ENCODE assay signal across 13 cellular contexts in the genomic region with DNA sequence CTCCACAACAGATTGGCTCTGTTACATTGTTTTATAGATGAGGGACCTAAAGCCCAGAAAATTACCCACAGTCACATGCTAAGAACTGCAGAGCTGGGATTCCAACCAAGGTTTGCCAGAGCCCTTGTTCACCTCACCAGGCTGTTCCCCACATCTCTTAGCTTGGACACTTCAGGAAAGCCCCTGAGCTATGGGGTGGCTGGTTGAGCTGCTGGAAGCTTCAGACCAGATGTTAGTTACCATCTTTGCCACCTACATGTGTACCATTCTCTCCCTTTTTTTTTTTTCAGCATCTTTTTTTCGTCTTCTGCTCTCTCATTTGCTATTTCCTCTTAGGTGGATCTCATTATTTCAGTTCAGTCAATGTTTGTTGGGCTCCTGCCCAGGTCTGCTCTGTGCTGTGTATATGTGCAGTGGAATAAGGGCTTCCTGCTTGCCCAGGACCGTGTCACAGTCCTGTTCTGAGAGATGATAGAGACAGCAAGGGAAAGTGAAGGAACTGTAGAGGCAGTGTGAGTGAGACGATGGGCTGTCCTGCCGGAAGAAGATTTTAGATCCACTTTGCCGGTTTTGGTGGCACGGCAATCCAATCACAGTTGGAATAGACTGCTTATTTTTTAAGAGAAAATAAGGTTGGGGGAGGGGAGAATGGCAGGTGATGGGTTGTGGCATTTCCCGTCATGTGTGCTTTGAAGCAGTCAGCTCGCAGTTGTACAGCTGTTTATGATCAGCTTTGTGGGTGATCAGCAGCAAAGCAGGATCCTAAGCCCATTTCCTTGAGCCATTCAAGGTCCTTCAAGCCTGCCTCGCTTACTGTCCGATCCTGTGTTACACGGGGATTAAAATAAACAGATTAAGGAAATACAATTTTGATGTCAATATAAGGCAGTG.
DNase-seq lines count a peak whose midpoint lies in the region; ATAC-seq lines count a peak whose summit lies in the region.
"Had no signal": no experiment of that assay in that cellular context is flagged by ENCODE, and none has a peak within 500 bp of the region (broad histone marks: within the 10 kb centered on the region; RNA-seq: fewer than 3 reads in every experiment).

No MANE protein-coding gene starts in this region.

- H3K27ac Mint-ChIP-seq in activated T-helper 1 cell treated with anti-CD3 and anti-CD28 coated beads, Interleukin-12 subunit alpha, Interleukin-12 subunit beta, Interleukin-2, Interleukin-4 antibody, amounts not matched to agents 30 ng/mL and 10 ng/mL and 1 ng/mL, durations not matched to agents 14 hours and 24 hours and 36 hours: peak overlapping the region; percentile 53
- H3K27ac Mint-ChIP-seq in naive thymus-derived CD8-positive, alpha-beta T cell: peak overlapping the region; percentile 3 to 95 (median 72)
- H3K27ac Mint-ChIP-seq: effector memory CD8-positive, alpha-beta T cell had no signal

- peak; percentile 24 for DNase-seq in activated CD4-positive, alpha-beta T cell treated with anti-CD3 and anti-CD28 coated beads for 48 hours
- DNase-seq in activated CD4-positive, alpha-beta T cell treated with anti-CD3 and anti-CD28 coated beads, Interleukin-2, amount 50 U/mL, for 4 hours: no peak
- DNase-seq in NCI-H1694 (lab: John Stamatoyannopoulos, UW): peak; percentile 37
- DNase-seq in activated T-helper 1 cell treated with anti-CD3 and anti-CD28 coated beads, Interleukin-12 subunit alpha, Interleukin-12 subunit beta, Interleukin-2, Interleukin-4 antibody, amounts not matched to agents 30 ng/mL and 10 ng/mL and 1 ng/mL, durations not matched to agents 14 hours and 24 hours and 36 hours (ENCODE audit: low spot score): peak; percentile 5
- DNase-seq in naive thymus-derived CD8-positive, alpha-beta T cell: peak in 3 of 10 donors; percentile 9 to 54 (median 31)
- no peak for DNase-seq in pons (ENCODE audit: low spot score)
- DNase-seq in NCI-H2029 (lab: John Stamatoyannopoulos, UW): no peak
- DNase-seq: ACHN; effector memory CD8-positive, alpha-beta T cell; stimulated activated CD8-positive, alpha-beta memory T cell treated with anti-CD3 and anti-CD28 coated beads, Interleukin-4, amount 100 ng/mL, for 48 hours had no signal

- intact Hi-C loops in activated T-helper 1 cell treated with anti-CD3 and anti-CD28 coated beads, Interleukin-12 subunit alpha, Interleukin-12 subunit beta, Interleukin-2, Interleukin-4 antibody, amounts not matched to agents 30 ng/mL and 10 ng/mL and 1 ng/mL, durations not matched to agents 14 hours and 24 hours and 36 hours (cut with micrococcal nuclease): loop anchor here (5.0 kb wide), 1 partner anchor 270 kb away; no protein-coding TSS in a partner anchor

- peak; percentile 70 to 77 for ATAC-seq in naive thymus-derived CD8-positive, alpha-beta T cell
- ATAC-seq in GM21717 (IDR thresholded peaks at IDR 0.05; ENCODE audit: unreplicated experiment): no peak
- ATAC-seq: effector memory CD8-positive, alpha-beta T cell; HCT116; HepG2 had no signal

- H3K4me1 Mint-ChIP-seq in activated T-helper 1 cell treated with anti-CD3 and anti-CD28 coated beads, Interleukin-12 subunit alpha, Interleukin-12 subunit beta, Interleukin-2, Interleukin-4 antibody, amounts not matched to agents 30 ng/mL and 10 ng/mL and 1 ng/mL, durations not matched to agents 14 hours and 24 hours and 36 hours (ENCODE audit: low read depth): peaks cover 12% of the 10 kb centered on the region
- H3K4me1 Mint-ChIP-seq in naive thymus-derived CD8-positive, alpha-beta T cell: peaks cover 4 to 14% (median 12%) of the 10 kb centered on the region in 4 donors

- H3K9me3 Mint-ChIP-seq in activated T-helper 1 cell treated with anti-CD3 and anti-CD28 coated beads, Interleukin-12 subunit alpha, Interleukin-12 subunit beta, Interleukin-2, Interleukin-4 antibody, amounts not matched to agents 30 ng/mL and 10 ng/mL and 1 ng/mL, durations not matched to agents 14 hours and 24 hours and 36 hours: no peaks in the 10 kb centered on the region
- peaks cover 0 to 5% (median 0%) of the 10 kb centered on the region in 9 donors for H3K9me3 Mint-ChIP-seq in naive thymus-derived CD8-positive, alpha-beta T cell
- H3K9me3 Mint-ChIP-seq: effector memory CD8-positive, alpha-beta T cell had no signal

- H3K36me3 Mint-ChIP-seq in activated T-helper 1 cell treated with anti-CD3 and anti-CD28 coated beads, Interleukin-12 subunit alpha, Interleukin-12 subunit beta, Interleukin-2, Interleukin-4 antibody, amounts not matched to agents 30 ng/mL and 10 ng/mL and 1 ng/mL, durations not matched to agents 14 hours and 24 hours and 36 hours (ENCODE audit: low read depth): no peaks in the 10 kb centered on the region
- H3K36me3 Mint-ChIP-seq in naive thymus-derived CD8-positive, alpha-beta T cell: peaks cover 0 to 6% (median 0%) of the 10 kb centered on the region in 3 donors

- POLR2A ChIA-PET in naive thymus-derived CD8-positive, alpha-beta T cell (lab: Charles Lee): no interaction called here

- peak overlapping the region; percentile 47 for H3K4me3 Mint-ChIP-seq in activated T-helper 1 cell treated with anti-CD3 and anti-CD28 coated beads, Interleukin-12 subunit alpha, Interleukin-12 subunit beta, Interleukin-2, Interleukin-4 antibody, amounts not matched to agents 30 ng/mL and 10 ng/mL and 1 ng/mL, durations not matched to agents 14 hours and 24 hours and 36 hours
- peak overlapping the region; percentile 3 to 72 (median 53) for H3K4me3 Mint-ChIP-seq in naive thymus-derived CD8-positive, alpha-beta T cell
- H3K4me3 Mint-ChIP-seq: effector memory CD8-positive, alpha-beta T cell had no signal

- H3K27me3 Mint-ChIP-seq in activated T-helper 1 cell treated with anti-CD3 and anti-CD28 coated beads, Interleukin-12 subunit alpha, Interleukin-12 subunit beta, Interleukin-2, Interleukin-4 antibody, amounts not matched to agents 30 ng/mL and 10 ng/mL and 1 ng/mL, durations not matched to agents 14 hours and 24 hours and 36 hours (ENCODE audit: insufficient read depth): no peaks in the 10 kb centered on the region
- peaks cover 0 to 2% (median 0%) of the 10 kb centered on the region in 5 donors for H3K27me3 Mint-ChIP-seq in naive thymus-derived CD8-positive, alpha-beta T cell

Comparison
In these comparisons a context has a peak if more than half of its experiments do, and no peak if none do; other contexts are left out.
1. DNase-seq: peak in activated CD4-positive, alpha-beta T cell treated with anti-CD3 and anti-CD28 coated beads for 48 hours (single experiment), NCI-H1694 (single experiment) and activated T-helper 1 cell treated with anti-CD3 and anti-CD28 coated beads, Interleukin-12 subunit alpha, Interleukin-12 subunit beta, Interleukin-2, Interleukin-4 antibody, amounts not matched to agents 30 ng/mL and 10 ng/mL and 1 ng/mL, durations not matched to agents 14 hours and 24 hours and 36 hours (single experiment); none in activated CD4-positive, alpha-beta T cell treated with anti-CD3 and anti-CD28 coated beads, Interleukin-2, amount 50 U/mL, for 4 hours (0 of 2), pons (single experiment) and NCI-H2029 (single experiment).